8 cellular contexts compared by ENCODE assay signal in the genomic region with DNA sequence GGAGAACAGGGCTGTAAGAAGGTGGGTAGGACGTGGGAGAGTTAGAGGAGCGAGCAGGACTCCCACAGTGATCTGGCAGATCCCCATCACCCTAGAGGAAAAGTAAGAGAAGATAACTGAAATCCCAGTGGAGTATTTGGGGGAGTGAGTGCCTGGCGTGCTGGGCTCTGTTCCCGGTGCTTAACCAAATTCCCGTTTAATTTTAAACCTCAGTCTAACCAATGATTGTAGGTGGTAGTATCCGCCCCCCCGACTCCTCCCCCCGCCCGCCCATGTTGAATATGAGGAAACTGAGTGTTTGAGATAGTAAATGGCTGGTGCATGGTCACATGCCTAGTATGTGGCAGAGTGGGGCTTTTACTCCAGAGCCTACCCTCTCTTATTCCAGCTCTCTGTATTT. TPM values are rescaled to one million over a fixed set of nuclear protein-coding genes. Genes with fewer than 3 reads are reported as not detected.
A peak's percentile ranks its signal among the peaks of the same experiment; 100 is the strongest.
DNase-seq lines count a peak whose midpoint lies in the region; ATAC-seq, FAIRE-seq and TF ChIP-seq lines count a peak whose summit lies in the region.

No MANE protein-coding gene starts in this region.

- H2AFZ ChIP-seq in endothelial cell of umbilical vein (ENCODE audit: low read depth, low read length), result no peak overlapping the region

- H3K36me3 ChIP-seq in GM06990 (ENCODE audit: control insufficient read depth, insufficient read depth, low read length) (peaks cover 19% of the 10 kb centered on the region), Peyer's patch (peaks cover 0 to 23% (median 0%) of the 10 kb centered on the region in 3 donors), endothelial cell of umbilical vein (ENCODE audit: control insufficient read depth in 2 of 2, extremely low read depth in 1 of 2, insufficient read depth in 2 of 2, low read length in 2 of 2) (peaks cover 0 to 29% of the 10 kb centered on the region in 2 experiments)

- no peaks in the 10 kb centered on the region for H3K9me3 ChIP-seq in Peyer's patch
- no peaks in the 10 kb centered on the region for H3K9me3 ChIP-seq in endothelial cell of umbilical vein (replicated peaks; ENCODE audit: control insufficient read depth, insufficient read depth, low read length)

- peak overlapping the region; percentile 64 for H3K9ac ChIP-seq in endothelial cell of umbilical vein (replicated peaks; ENCODE audit: extremely low read depth, insufficient read depth, low read length)

- H3K4me3 Mint-ChIP-seq in progenitor cell of endocrine pancreas (ENCODE audit: low read depth), result peak overlapping the region; percentile 90

- dilution Hi-C loops in endothelial cell of umbilical vein (cut with MboI; ENCODE audit: extremely low pct_ligation_motif_present, low sequenced_read_pairs), result no loop called here

- H3K4me2 ChIP-seq in endothelial cell of umbilical vein (ENCODE audit: insufficient read depth, low read length), result peak overlapping the region; percentile 74

- POLR2A ChIA-PET in endothelial cell of umbilical vein (lab: Charles Lee), result no interaction called here

- no peaks in the 10 kb centered on the region for H3K9me1 ChIP-seq in endothelial cell of umbilical vein (replicated peaks; ENCODE audit: control insufficient read depth, extremely low read depth, insufficient read depth, low read length)

- H3K4me3 ChIP-seq in GM06990 (replicated peaks; ENCODE audit: low read depth, low read length) (peak overlapping the region; percentile 85), Peyer's patch (peak overlapping the region in 1 of 4 donors; percentile 86), endothelial cell of umbilical vein (replicated peaks in 1 of 3; ENCODE audit: insufficient read depth in 1 of 3, low read depth in 1 of 3, low read length in 3 of 3) (peak overlapping the region in 2 of 3 experiments; percentile 49 to 54)

- ATAC-seq in HG03460 (IDR thresholded peaks at IDR 0.05; ENCODE audit: unreplicated experiment), result no peak

- H3K27ac Mint-ChIP-seq in progenitor cell of endocrine pancreas, result peak overlapping the region; percentile 94

- no TSS peak for BruUV-seq in endothelial cell of umbilical vein (replicated peaks; lab: Mats Ljungman, UMichigan)

- intact Hi-C loops in endothelial cell of umbilical vein (cut with micrococcal nuclease), result loop anchor here (5.0 kb wide), 1 partner anchor 280 kb away; no protein-coding TSS in a partner anchor

- peaks cover 18% of the 10 kb centered on the region for H3K4me1 Mint-ChIP-seq in progenitor cell of endocrine pancreas (ENCODE audit: low read depth)

- H3K27me3 ChIP-seq in GM06990 (replicated peaks; ENCODE audit: control insufficient read depth, insufficient read depth, low read length), result no peaks in the 10 kb centered on the region
- no peaks in the 10 kb centered on the region for H3K27me3 ChIP-seq in Peyer's patch
- H3K27me3 ChIP-seq in endothelial cell of umbilical vein (ENCODE audit: control insufficient read depth in 2 of 2, insufficient read depth in 2 of 2, low read length in 2 of 2), result no peaks in the 10 kb centered on the region

- no peaks in the 10 kb centered on the region for H3K36me3 Mint-ChIP-seq in progenitor cell of endocrine pancreas (ENCODE audit: insufficient read depth)

- no peak for DNase-seq in GM06990 (ENCODE audit: extremely low read depth, insufficient read length)
- DNase-seq in Peyer's patch, result no peak
- DNase-seq in endothelial cell of umbilical vein (ENCODE audit: low read depth, low spot score), result peak; percentile 51
- no peak for DNase-seq in progenitor cell of endocrine pancreas (ENCODE audit: low spot score, unreplicated experiment)
- no peak for DNase-seq in occipital lobe (lab: John Stamatoyannopoulos, UW)
- no peak for DNase-seq in GM13977 (ENCODE audit: low spot score)
- DNase-seq in NCI-H2171 treated with DMSO at 0.1 percent for 48 hours (lab: John Stamatoyannopoulos, UW), result no peak

- H3K27ac ChIP-seq in Peyer's patch (peak overlapping the region in 3 of 4 donors; percentile 94 to 98 (median 96)), endothelial cell of umbilical vein (ENCODE audit: insufficient read depth, low read depth, low read length) (peak overlapping the region; percentile 7)

- H3K4me1 ChIP-seq in Peyer's patch (peaks cover 5 to 17% (median 12%) of the 10 kb centered on the region in 4 donors), endothelial cell of umbilical vein (ENCODE audit: control insufficient read depth, extremely low read depth, insufficient read depth, low read length) (peaks cover 32% of the 10 kb centered on the region)

- H3K9me3 Mint-ChIP-seq in progenitor cell of endocrine pancreas (ENCODE audit: low read depth), result no peaks in the 10 kb centered on the region

- CTCF ChIA-PET in endothelial cell of umbilical vein (lab: Charles Lee), result interaction anchor here (0.5 to 1.2 kb wide), 3 partner anchors 12 to 150 kb away, joined by 3 to 4 read pairs (median 3); no protein-coding TSS in a partner anchor

- TF ChIP-seq CTCF in GM06990 (IDR thresholded peaks at IDR 0.05; ENCODE audit: insufficient read depth, low read length, poor library complexity, severe bottlenecking), result no peak
- no peak for TF ChIP-seq CTCF in Peyer's patch (IDR thresholded peaks at IDR 0.05)
- TF ChIP-seq CTCF in endothelial cell of umbilical vein (IDR thresholded peaks at IDR 0.05; ENCODE audit: extremely low read depth in 1 of 2, insufficient read depth in 1 of 2, low read depth in 1 of 2, low read length in 2 of 2), result no peak
- no peak for TF ChIP-seq CTCF in progenitor cell of endocrine pancreas (IDR thresholded peaks at IDR 0.05; ENCODE audit: unreplicated experiment)
- no peak for TF ChIP-seq CTCF in GM13977 (IDR thresholded peaks at IDR 0.05; ENCODE audit: extremely low read depth, insufficient read depth, missing control alignments)

- in situ Hi-C loops in GM13977 (cut with MboI; ENCODE audit: low pct_unique_long_range_greater_than_20kb, low sequenced_read_pairs, unreplicated experiment), result no loop called here

- TF ChIP-seq POLR2A in Peyer's patch (IDR thresholded peaks at IDR 0.05) (no peak), endothelial cell of umbilical vein (IDR thresholded peaks at IDR 0.05; ENCODE audit: low read depth, low read length) (no peak)

- H3K79me2 ChIP-seq in endothelial cell of umbilical vein (ENCODE audit: control insufficient read depth, insufficient read depth, low read length), result peaks cover 15% of the 10 kb centered on the region

- H4K20me1 ChIP-seq in endothelial cell of umbilical vein (replicated peaks; ENCODE audit: control insufficient read depth, extremely low read depth, insufficient read depth, low read length), result no peaks in the 10 kb centered on the region

- H3K27me3 Mint-ChIP-seq in progenitor cell of endocrine pancreas, result no peaks in the 10 kb centered on the region

- peak; percentile 55 for FAIRE-seq in endothelial cell of umbilical vein (lab: Jason Lieb, UNC)

TF ChIP-seq in endothelial cell of umbilical vein, 7 proteins besides CTCF, POLR2A, EP300 and RAD21 (continues in another document):
- TF ChIP-seq JUN (IDR thresholded peaks at IDR 0.05; ENCODE audit: borderline replicate concordance, insufficient read depth, insufficient read length, low read depth), result no peak

RNA-seq across cellular contexts. Expression of gene TARBP2, which starts 1.2 kb away (rescaled TPM):
- 10 to 100 TPM; 25.7 to 30.3 (median 27.2) TPM for total RNA-seq in Peyer's patch
- total RNA-seq in endothelial cell of umbilical vein, result 53.8 and 57.2 TPM in 2 replicates
- polyA plus RNA-seq in endothelial cell of umbilical vein, result 82.8 and 92.1 TPM in 2 replicates
- polyA plus RNA-seq in endothelial cell of umbilical vein (2011; cell fraction: cytosol; rRNA removed), result 57.3 and 67.6 TPM in 2 replicates
- polyA plus RNA-seq in endothelial cell of umbilical vein (2011; cell fraction: nucleus; rRNA removed), result 223 and 226 TPM in 2 replicates
- polyA plus RNA-seq in endothelial cell of umbilical vein (2012), result 35.3 and 37.5 TPM in 2 replicates
- polyA minus RNA-seq in endothelial cell of umbilical vein, result 37.3 and 38.8 TPM in 2 replicates
- polyA minus RNA-seq in endothelial cell of umbilical vein (2011; cell fraction: cytosol; rRNA and poly(A)+ RNA removed), result 27.0 TPM
- 35.5 and 39.8 TPM in 2 replicates for polyA minus RNA-seq in endothelial cell of umbilical vein (2011; cell fraction: nucleus; rRNA and poly(A)+ RNA removed)
- total RNA-seq in progenitor cell of endocrine pancreas, result 60.2 and 61.5 TPM in 2 replicates
- total RNA-seq in occipital lobe, result 28.1 TPM

RNA-seq across cellular contexts. Expression of gene MAP3K12, which starts 3.1 kb away (rescaled TPM):
- total RNA-seq in Peyer's patch (10 to 100 TPM in 3 of 4 donors, 1 to 10 TPM in 1; 6.5 to 44.6 (median 11.6) TPM), endothelial cell of umbilical vein (29.3 and 33.3 TPM in 2 replicates), progenitor cell of endocrine pancreas (11.9 and 17.0 TPM in 2 replicates), occipital lobe (30.9 TPM)
- 66.2 and 69.2 TPM in 2 replicates for polyA plus RNA-seq in endothelial cell of umbilical vein
- polyA plus RNA-seq in endothelial cell of umbilical vein (2011; cell fraction: cytosol; rRNA removed), result 28.2 and 33.4 TPM in 2 replicates
- 281 and 407 TPM in 2 replicates for polyA plus RNA-seq in endothelial cell of umbilical vein (2011; cell fraction: nucleus; rRNA removed)
- polyA plus RNA-seq in endothelial cell of umbilical vein (2012), result 35.4 and 59.5 TPM in 2 replicates
- polyA minus RNA-seq in endothelial cell of umbilical vein, result 49.6 and 53.5 TPM in 2 replicates
- 1.2 TPM for polyA minus RNA-seq in endothelial cell of umbilical vein (2011; cell fraction: cytosol; rRNA and poly(A)+ RNA removed)
- 55.7 and 57.8 TPM in 2 replicates for polyA minus RNA-seq in endothelial cell of umbilical vein (2011; cell fraction: nucleus; rRNA and poly(A)+ RNA removed)

RNA-seq across cellular contexts. Expression of gene NPFF, which starts 5.0 kb away (rescaled TPM):
- total RNA-seq in Peyer's patch, result not detected
- not detected in 2 replicates for total RNA-seq in endothelial cell of umbilical vein
- 0.30 TPM in 1 of 2 replicates, not detected in the other for polyA plus RNA-seq in endothelial cell of umbilical vein
- 0.22 and 0.23 TPM in 2 replicates for polyA plus RNA-seq in endothelial cell of umbilical vein (2011; cell fraction: cytosol; rRNA removed)
- 0.53 and 0.74 TPM in 2 replicates for polyA plus RNA-seq in endothelial cell of umbilical vein (2011; cell fraction: nucleus; rRNA removed)
- polyA plus RNA-seq in endothelial cell of umbilical vein (2012), result 0.59 TPM in 1 of 2 replicates, not detected in the other
- polyA minus RNA-seq in endothelial cell of umbilical vein, result not detected in 2 replicates
- not detected for polyA minus RNA-seq in endothelial cell of umbilical vein (2011; cell fraction: cytosol; rRNA and poly(A)+ RNA removed)
- not detected in 2 replicates for polyA minus RNA-seq in endothelial cell of umbilical vein (2011; cell fraction: nucleus; rRNA and poly(A)+ RNA removed)
- total RNA-seq in progenitor cell of endocrine pancreas, result not detected in 2 replicates
- not detected for total RNA-seq in occipital lobe

RNA-seq across cellular contexts. Expression of gene PCBP2, which starts 50.4 kb away (rescaled TPM):
- total RNA-seq in Peyer's patch, result 100 to 1,000 TPM; 384 to 549 (median 500) TPM
- 948 and 995 TPM in 2 replicates for total RNA-seq in endothelial cell of umbilical vein
- polyA plus RNA-seq in endothelial cell of umbilical vein, result 431 and 526 TPM in 2 replicates
- polyA plus RNA-seq in endothelial cell of umbilical vein (2011; cell fraction: cytosol; rRNA removed), result 597 and 613 TPM in 2 replicates
- polyA plus RNA-seq in endothelial cell of umbilical vein (2011; cell fraction: nucleus; rRNA removed), result 798 and 963 TPM in 2 replicates
- 733 and 847 TPM in 2 replicates for polyA plus RNA-seq in endothelial cell of umbilical vein (2012)
- polyA minus RNA-seq in endothelial cell of umbilical vein, result 909 and 921 TPM in 2 replicates
- polyA minus RNA-seq in endothelial cell of umbilical vein (2011; cell fraction: cytosol; rRNA and poly(A)+ RNA removed), result 650 TPM
- polyA minus RNA-seq in endothelial cell of umbilical vein (2011; cell fraction: nucleus; rRNA and poly(A)+ RNA removed), result 462 and 551 TPM in 2 replicates
- 1,366 and 1,400 TPM in 2 replicates for total RNA-seq in progenitor cell of endocrine pancreas
- 181 TPM for total RNA-seq in occipital lobe
